ENCODE assay signal across 15 cellular contexts in the genomic region with DNA sequence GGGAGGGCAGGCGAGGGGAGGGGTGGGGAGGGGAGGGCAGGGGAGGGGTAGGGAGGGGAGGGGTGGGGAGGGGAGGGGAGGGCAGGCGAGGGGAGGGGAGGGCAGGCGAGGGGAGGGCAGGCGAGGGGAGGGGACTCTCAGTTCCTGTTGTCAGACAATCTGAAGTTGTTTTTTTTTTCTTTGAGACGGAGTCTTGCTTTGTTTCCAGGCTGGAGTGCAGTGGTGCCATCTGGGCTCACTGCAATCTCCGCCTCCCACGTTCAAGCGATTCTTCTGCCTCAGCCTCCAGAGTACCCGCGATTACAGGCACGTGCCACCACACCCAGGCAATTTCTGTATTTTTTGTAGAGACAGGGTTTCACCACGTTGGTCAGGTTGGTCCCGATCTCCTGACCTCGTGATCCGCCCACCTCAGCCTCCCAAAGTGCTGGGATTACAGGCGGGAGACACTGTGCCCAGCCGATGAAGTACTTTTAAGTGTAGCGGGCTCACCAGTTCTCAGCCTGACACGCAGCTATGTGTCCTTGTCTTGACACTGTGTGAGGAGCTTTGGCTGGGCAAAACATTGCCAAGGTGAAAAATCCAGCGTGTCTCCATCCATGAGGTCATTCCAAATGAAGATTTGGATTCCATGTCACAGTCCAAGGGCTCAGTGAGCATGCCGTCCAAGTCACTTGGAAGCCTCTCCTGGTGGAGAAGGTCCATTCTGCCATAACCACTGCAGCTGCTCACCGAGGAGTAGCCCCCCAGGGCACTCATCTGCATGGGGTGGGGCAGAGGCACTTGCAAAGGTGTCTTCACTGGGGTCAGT. TPM values are rescaled to one million over a fixed set of nuclear protein-coding genes. Genes with fewer than 3 reads are reported as not detected.
DNase-seq lines count a peak whose midpoint lies in the region; ATAC-seq and TF ChIP-seq lines count a peak whose summit lies in the region.
"Had no signal": no experiment of that assay in that cellular context is flagged by ENCODE, and none has a peak within 500 bp of the region (broad histone marks: within the 10 kb centered on the region; RNA-seq: fewer than 3 reads in every experiment).

No MANE protein-coding gene starts in this region.

- H3K36me3 Mint-ChIP-seq in stimulated activated naive CD8-positive, alpha-beta T cell treated with anti-CD3 and anti-CD28 coated beads, Interleukin-15, Interleukin-2, amounts not matched to agents 100 ng/mL and 50 ng/mL, for 24 hours (ENCODE audit: low read depth) = no peaks in the 10 kb centered on the region
- no peaks in the 10 kb centered on the region for H3K36me3 Mint-ChIP-seq in brain

- H3K27me3 ChIP-seq in upper lobe of right lung (peaks cover 18% of the 10 kb centered on the region), suprapubic skin (peaks cover 31% of the 10 kb centered on the region)

- ATAC-seq in stimulated activated naive CD8-positive, alpha-beta T cell treated with anti-CD3 and anti-CD28 coated beads, Interleukin-15, Interleukin-2, amounts not matched to agents 100 U/mL and 50 U/mL, for 24 hours = no peak
- ATAC-seq in upper lobe of right lung (no peak), GM21526 (IDR thresholded peaks at IDR 0.05; ENCODE audit: low FRiP score, unreplicated experiment) (no peak)

- TF ChIP-seq POLR2A in suprapubic skin (IDR thresholded peaks at IDR 0.05) = no peak

- no peak overlapping the region for H3K27ac Mint-ChIP-seq in stimulated activated naive CD8-positive, alpha-beta T cell treated with anti-CD3 and anti-CD28 coated beads, Interleukin-15, Interleukin-2, amounts not matched to agents 100 ng/mL and 50 ng/mL, for 24 hours
- no peak overlapping the region for H3K27ac Mint-ChIP-seq in brain

- TF ChIP-seq CTCF in brain (conservative IDR thresholded peaks at IDR 0.05) (no peak), upper lobe of right lung (IDR thresholded peaks at IDR 0.05) (no peak), suprapubic skin (IDR thresholded peaks at IDR 0.05) (no peak)

- no peak for DNase-seq in stimulated activated naive CD8-positive, alpha-beta T cell treated with anti-CD3 and anti-CD28 coated beads, Interleukin-15, Interleukin-2, amounts not matched to agents 100 U/mL and 50 U/mL, for 24 hours
- DNase-seq in HUDEP-2 (lab: John Stamatoyannopoulos, UW; ENCODE audit: unreplicated experiment in 76 of 76) (peak in 69 of 76 experiments; percentile 9 to 83 (median 57)), upper lobe of right lung (peak; percentile 38), NCI-H1092 treated with DMSO at 0.1 percent for 48 hours (lab: John Stamatoyannopoulos, UW) (no peak), suprapubic skin (ENCODE audit: low spot score in 2 of 2) (no peak)
- DNase-seq: activated naive CD4-positive, alpha-beta T cell; NCI-H1048; Right ventricle myocardium superior; stimulated activated CD4-positive, alpha-beta T cell treated with anti-CD3 and anti-CD28 coated beads, Interleukin-12 subunit alpha, Interleukin-12 subunit beta, amount 100 ng/mL, for 4 hours had no signal

- no peaks in the 10 kb centered on the region for H3K9me3 Mint-ChIP-seq in stimulated activated naive CD8-positive, alpha-beta T cell treated with anti-CD3 and anti-CD28 coated beads, Interleukin-15, Interleukin-2, amounts not matched to agents 100 ng/mL and 50 ng/mL, for 24 hours
- peaks cover 0 to 6% (median 5%) of the 10 kb centered on the region in 5 experiments for H3K9me3 Mint-ChIP-seq in brain

- WGBS in suprapubic skin = 13% methylated on average over 16 of the region's 22 CpGs

- H3K27ac ChIP-seq in upper lobe of right lung (no peak overlapping the region), suprapubic skin (no peak overlapping the region)
- H3K27ac ChIP-seq: BLaER1, prostate gland had no signal

- intact Hi-C loops in upper lobe of right lung (cut with DNase I) = no loop called here

- H3K27me3 Mint-ChIP-seq in stimulated activated naive CD8-positive, alpha-beta T cell treated with anti-CD3 and anti-CD28 coated beads, Interleukin-15, Interleukin-2, amounts not matched to agents 100 ng/mL and 50 ng/mL, for 24 hours = peaks cover 27% of the 10 kb centered on the region
- H3K27me3 Mint-ChIP-seq in brain = peaks cover 32% of the 10 kb centered on the region

- H3K4me3 Mint-ChIP-seq in stimulated activated naive CD8-positive, alpha-beta T cell treated with anti-CD3 and anti-CD28 coated beads, Interleukin-15, Interleukin-2, amounts not matched to agents 100 ng/mL and 50 ng/mL, for 24 hours = peak overlapping the region; percentile 23
- H3K4me3 Mint-ChIP-seq in brain = peak overlapping the region; percentile 46 to 79 (median 70)

- TF ChIP-seq EP300 in suprapubic skin (IDR thresholded peaks at IDR 0.05) = no peak

- H3K4me1 Mint-ChIP-seq in stimulated activated naive CD8-positive, alpha-beta T cell treated with anti-CD3 and anti-CD28 coated beads, Interleukin-15, Interleukin-2, amounts not matched to agents 100 ng/mL and 50 ng/mL, for 24 hours (ENCODE audit: low read depth) = peaks cover 13% of the 10 kb centered on the region
- H3K4me1 Mint-ChIP-seq in brain = peaks cover 10% of the 10 kb centered on the region

- no peaks in the 10 kb centered on the region for H3K4me1 ChIP-seq in upper lobe of right lung
- H3K4me1 ChIP-seq in suprapubic skin = peaks cover 3% of the 10 kb centered on the region
- H3K4me1 ChIP-seq: BLaER1, prostate gland had no signal

- no peaks in the 10 kb centered on the region for H3K9me3 ChIP-seq in upper lobe of right lung
- no peaks in the 10 kb centered on the region for H3K9me3 ChIP-seq in suprapubic skin
- H3K9me3 ChIP-seq: BLaER1, prostate gland had no signal

- H3K4me3 ChIP-seq in upper lobe of right lung (no peak overlapping the region), suprapubic skin (no peak overlapping the region)
- H3K4me3 ChIP-seq: BLaER1, prostate gland had no signal

- H3K36me3 ChIP-seq in upper lobe of right lung (no peaks in the 10 kb centered on the region), suprapubic skin (no peaks in the 10 kb centered on the region)
- H3K36me3 ChIP-seq: BLaER1, prostate gland had no signal

RNA-seq across cellular contexts. Expression of gene OR2V1, which starts 32.1 kb away (rescaled TPM):
- not detected for polyA plus RNA-seq in brain (ENCODE audit: insufficient read depth, low read depth, low replicate concordance)
- not detected for total RNA-seq in upper lobe of right lung
- not detected for total RNA-seq in suprapubic skin
- total RNA-seq: bronchial epithelial cell, prostate gland, Right ventricle myocardium superior had no signal

RNA-seq across cellular contexts. Expression of gene OR2V2, which starts 48.5 kb away (rescaled TPM):
- not detected for polyA plus RNA-seq in brain (ENCODE audit: insufficient read depth, low read depth, low replicate concordance)
- total RNA-seq in upper lobe of right lung (not detected), suprapubic skin (not detected)
- total RNA-seq: bronchial epithelial cell, prostate gland, Right ventricle myocardium superior had no signal

RNA-seq across cellular contexts. Expression of gene BTNL9, which starts 58.8 kb away (rescaled TPM):
- 2.1 TPM for polyA plus RNA-seq in brain (ENCODE audit: insufficient read depth, low read depth, low replicate concordance)
- total RNA-seq in upper lobe of right lung = 99.8 TPM
- 10 to 100 TPM; 13.4 to 98.3 (median 27.7) TPM for total RNA-seq in suprapubic skin
- total RNA-seq: bronchial epithelial cell had no signal

Comparison
In these comparisons a context has a peak if more than half of its experiments do, and no peak if none do; other contexts are left out.
1. DNase-seq: peak in HUDEP-2 (69 of 76) and upper lobe of right lung (single experiment); none in stimulated activated naive CD8-positive, alpha-beta T cell treated with anti-CD3 and anti-CD28 coated beads, Interleukin-15, Interleukin-2, amounts not matched to agents 100 U/mL and 50 U/mL, for 24 hours (single experiment), NCI-H1092 treated with DMSO at 0.1 percent for 48 hours (single experiment) and suprapubic skin (0 of 2).